ENCODE assay signal across 32 cellular contexts in genomic region chr17:7674934-7675333, GRCh38. TPM values are rescaled to one million over a fixed set of nuclear protein-coding genes. Genes with fewer than 3 reads are reported as not detected.
"Had no signal": no experiment of that assay in that cellular context is flagged by ENCODE, and none has a peak within 500 bp of the region (broad histone marks: within the 10 kb centered on the region; RNA-seq: fewer than 3 reads in every experiment).

No MANE protein-coding gene starts in this region.

- H3K27me3 ChIP-seq: breast epithelium, MG63 had no signal

- H3K4me3 ChIP-seq: breast epithelium, MG63, SK-N-MC had no signal

- H3K27ac ChIP-seq: breast epithelium, SK-N-MC had no signal

- ATAC-seq: activated T-cell treated with anti-CD3 and anti-CD28 coated beads, Interleukin-2, amount 50 U/mL, for 4 hours; T-cell had no signal

- FAIRE-seq: TTC549 had no signal

- DNase-seq: activated CD4-positive, alpha-beta memory T cell treated with anti-CD3 and anti-CD28 coated beads for 36 hours; activated CD4-positive, alpha-beta T cell treated with anti-CD3 and anti-CD28 coated beads, Interleukin-2, amount 10 ng/mL, durations not matched to agents 7 days and 5 days; activated CD4-positive, CD25-positive, alpha-beta regulatory T cell; activated CD8-positive, alpha-beta memory T cell treated with anti-CD3 and anti-CD28 coated beads for 24 hours; activated gamma-delta T cell treated with Interleukin-2 at 50 U/mL for 16 hours; activated naive CD4-positive, alpha-beta T cell treated with anti-CD3 and anti-CD28 coated beads, Interleukin-2, amount 10 ng/mL, durations not matched to agents 7 days and 5 days; activated naive CD8-positive, alpha-beta T cell treated with anti-CD3 and anti-CD28 coated beads for 36 hours; activated T-cell treated with anti-CD3 and anti-CD28 coated beads, Interleukin-2, amount 50 U/mL, for 4 hours; anterior cingulate cortex; central memory CD4-positive, alpha-beta T cell; MG63; MV-4-11; NCI-H1092 treated with DMSO at 0.1 percent for 48 hours; NCI-H1417 treated with DMSO at 0.1 percent for 48 hours; NCI-H1694; NCI-H2029; NCI-H2107; NCI-H2171 treated with DMSO at 0.1 percent for 48 hours; NCI-H226; NCI-H526 treated with DMSO at 0.1 percent for 48 hours; NCI-H82; T-cell; T-helper 2 cell; T1000 had no signal

- H3K9me3 ChIP-seq: MG63 had no signal

- H3K4me1 ChIP-seq: breast epithelium had no signal

RNA-seq across cellular contexts. Expression of gene ATP1B2, which starts 24.2 kb away (rescaled TPM):
- total RNA-seq: NCI-H460, OCI-LY7, RPMI7951 had no signal

RNA-seq across cellular contexts. Expression of gene EFNB3, which starts 30.1 kb away (rescaled TPM):
- total RNA-seq: activated CD4-positive, alpha-beta memory T cell treated with anti-CD3 and anti-CD28 coated beads for 36 hours; activated CD4-positive, alpha-beta T cell treated with anti-CD3 and anti-CD28 coated beads, Interleukin-2, amount 10 ng/mL, durations not matched to agents 7 days and 5 days; activated naive CD8-positive, alpha-beta T cell treated with anti-CD3 and anti-CD28 coated beads for 36 hours; activated T-helper 2 cell treated with anti-CD3 and anti-CD28 coated beads, Interferon-gamma antibody, Interleukin-2, Interleukin-4, amounts not matched to agents 10 μg/mL and 5 μg/mL and 100 μg/mL, durations not matched to agents 14 hours and 24 hours and 36 hours had no signal

RNA-seq across cellular contexts. Expression of gene DNAH2, which starts 42.6 kb away (rescaled TPM):
- total RNA-seq: activated CD4-positive, alpha-beta memory T cell treated with anti-CD3 and anti-CD28 coated beads for 36 hours; activated CD4-positive, alpha-beta T cell treated with anti-CD3 and anti-CD28 coated beads, Interleukin-2, amount 10 ng/mL, durations not matched to agents 7 days and 5 days; activated T-cell treated with anti-CD3 and anti-CD28 coated beads, Interleukin-2, amount 50 U/mL, for 4 hours; activated T-helper 2 cell treated with anti-CD3 and anti-CD28 coated beads, Interferon-gamma antibody, Interleukin-2, Interleukin-4, amounts not matched to agents 10 μg/mL and 5 μg/mL and 100 μg/mL, durations not matched to agents 14 hours and 24 hours and 36 hours; chondrocyte; NCI-H460; OCI-LY7; T-cell had no signal
